ENCODE assay signal across 1 cellular context in the genomic region with DNA sequence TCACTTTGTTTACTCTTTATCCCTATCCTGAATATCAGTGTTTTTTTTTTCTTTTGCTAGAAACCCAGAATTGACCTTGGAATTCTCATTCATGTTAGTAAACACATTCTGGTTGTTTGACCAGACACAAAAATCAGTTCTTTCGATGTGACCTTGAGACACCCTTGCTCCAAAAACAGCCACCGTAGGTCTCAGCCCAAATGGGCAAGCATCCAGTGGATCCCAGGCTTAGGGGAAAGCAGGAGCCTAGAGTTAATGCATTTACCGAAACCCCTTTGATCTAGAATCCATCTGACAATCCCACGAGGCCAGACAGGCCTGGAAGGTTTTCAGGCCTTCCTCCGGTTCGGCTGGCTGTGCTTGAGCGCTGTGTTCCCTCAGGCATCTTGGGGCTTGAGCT.
A peak's percentile ranks its signal among the peaks of the same experiment; 100 is the strongest.
TF ChIP-seq lines count a peak whose summit lies in the region.

No MANE protein-coding gene starts in this region.

TF ChIP-seq in HepG2, 621 proteins besides CTCF, POLR2A, EP300 and RAD21 (continued from another document and continues in another):
- TF ChIP-seq ZNF609 (CRISPR knock-in tag; IDR thresholded peaks at IDR 0.05; ENCODE audit: borderline replicate concordance) = 0 out of 2 replicates have a peak, but pooled peaks have one; percentile 48
- no peak for TF ChIP-seq ZNF619 (CRISPR knock-in tag; IDR thresholded peaks at IDR 0.05)
- no peak for TF ChIP-seq ZNF761 (CRISPR knock-in tag; conservative IDR thresholded peaks at IDR 0.05)
- no peak for TF ChIP-seq ZNF329 (CRISPR knock-in tag; IDR thresholded peaks at IDR 0.05; ENCODE audit: low read depth)
- no peak for TF ChIP-seq MTERF4 (CRISPR knock-in tag; IDR thresholded peaks at IDR 0.05)
- TF ChIP-seq TEAD3 (CRISPR knock-in tag; optimal IDR thresholded peaks at IDR 0.05; ENCODE audit: borderline replicate concordance) = peak; percentile 69
- no peak for TF ChIP-seq ADNP (CRISPR knock-in tag; IDR thresholded peaks at IDR 0.05)
- no peak for TF ChIP-seq KDM2A (CRISPR knock-in tag; IDR thresholded peaks at IDR 0.05; ENCODE audit: borderline replicate concordance, low read depth)
- TF ChIP-seq SKIL (CRISPR knock-in tag; IDR thresholded peaks at IDR 0.05; ENCODE audit: borderline replicate concordance) = peak; percentile 85; the same call in 1 of the 2 replicates
- TF ChIP-seq NCOR1 (IDR thresholded peaks at IDR 0.05; ENCODE audit: borderline replicate concordance, low read length) = peak; percentile 83; the same call in 1 of the 2 replicates
- TF ChIP-seq ARNTL (CRISPR knock-in tag; IDR thresholded peaks at IDR 0.05) = no peak
- TF ChIP-seq, protein P1, sequence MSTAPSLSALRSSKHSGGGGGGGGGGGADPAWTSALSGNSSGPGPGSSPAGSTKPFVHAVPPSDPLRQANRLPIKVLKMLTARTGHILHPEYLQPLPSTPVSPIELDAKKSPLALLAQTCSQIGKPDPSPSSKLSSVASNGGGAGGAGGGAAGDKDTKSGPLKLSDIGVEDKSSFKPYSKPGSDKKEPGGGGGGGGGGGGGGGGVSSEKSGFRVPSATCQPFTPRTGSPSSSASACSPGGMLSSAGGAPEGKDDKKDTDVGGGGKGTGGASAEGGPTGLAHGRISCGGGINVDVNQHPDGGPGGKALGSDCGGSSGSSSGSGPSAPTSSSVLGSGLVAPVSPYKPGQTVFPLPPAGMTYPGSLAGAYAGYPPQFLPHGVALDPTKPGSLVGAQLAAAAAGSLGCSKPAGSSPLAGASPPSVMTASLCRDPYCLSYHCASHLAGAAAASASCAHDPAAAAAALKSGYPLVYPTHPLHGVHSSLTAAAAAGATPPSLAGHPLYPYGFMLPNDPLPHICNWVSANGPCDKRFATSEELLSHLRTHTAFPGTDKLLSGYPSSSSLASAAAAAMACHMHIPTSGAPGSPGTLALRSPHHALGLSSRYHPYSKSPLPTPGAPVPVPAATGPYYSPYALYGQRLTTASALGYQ (CRISPR knock-in tag; IDR thresholded peaks at IDR 0.05) = no peak; the same call in 1 of the 2 replicates
- no peak for TF ChIP-seq ZNF891 (CRISPR knock-in tag; IDR thresholded peaks at IDR 0.05)
- TF ChIP-seq EED (CRISPR knock-in tag; IDR thresholded peaks at IDR 0.05) = no peak
- TF ChIP-seq ZNF709 (CRISPR knock-in tag; IDR thresholded peaks at IDR 0.05) = no peak
- peak; percentile 55; the same call in 1 of the 2 replicates for TF ChIP-seq GATAD1 (CRISPR knock-in tag; IDR thresholded peaks at IDR 0.05)
- TF ChIP-seq ZNF451 (CRISPR knock-in tag; IDR thresholded peaks at IDR 0.05) = no peak
- TF ChIP-seq ZBTB7B (CRISPR knock-in tag; IDR thresholded peaks at IDR 0.05) = 0 out of 2 replicates have a peak, but pooled peaks have one; percentile 31
- TF ChIP-seq RFXAP (CRISPR knock-in tag; IDR thresholded peaks at IDR 0.05; ENCODE audit: borderline replicate concordance) = no peak
- TF ChIP-seq ZBTB8A (CRISPR knock-in tag; IDR thresholded peaks at IDR 0.05; ENCODE audit: borderline replicate concordance, low read depth) = no peak
- no peak for TF ChIP-seq MIER2 (CRISPR knock-in tag; IDR thresholded peaks at IDR 0.05)
- no peak for TF ChIP-seq IRF1 (CRISPR knock-in tag; IDR thresholded peaks at IDR 0.05; ENCODE audit: low read depth)
- TF ChIP-seq ATF1 (CRISPR knock-in tag; IDR thresholded peaks at IDR 0.05) = no peak
- peak; percentile 66 for TF ChIP-seq TCF7 (IDR thresholded peaks at IDR 0.05; ENCODE audit: low read depth)
- TF ChIP-seq TFAP4 (IDR thresholded peaks at IDR 0.05; ENCODE audit: borderline replicate concordance, low read depth) = no peak
- no peak for TF ChIP-seq POLR2G (IDR thresholded peaks at IDR 0.05; ENCODE audit: low read depth, low read length)
- 0 out of 2 replicates have a peak, but pooled peaks have one; percentile 27 for TF ChIP-seq PATZ1 (CRISPR knock-in tag; IDR thresholded peaks at IDR 0.05)
- no peak for TF ChIP-seq EEA1 (CRISPR knock-in tag; IDR thresholded peaks at IDR 0.05; ENCODE audit: borderline replicate concordance)
- no peak for TF ChIP-seq AFF4 (CRISPR knock-in tag; IDR thresholded peaks at IDR 0.05)
- TF ChIP-seq, protein P2, sequence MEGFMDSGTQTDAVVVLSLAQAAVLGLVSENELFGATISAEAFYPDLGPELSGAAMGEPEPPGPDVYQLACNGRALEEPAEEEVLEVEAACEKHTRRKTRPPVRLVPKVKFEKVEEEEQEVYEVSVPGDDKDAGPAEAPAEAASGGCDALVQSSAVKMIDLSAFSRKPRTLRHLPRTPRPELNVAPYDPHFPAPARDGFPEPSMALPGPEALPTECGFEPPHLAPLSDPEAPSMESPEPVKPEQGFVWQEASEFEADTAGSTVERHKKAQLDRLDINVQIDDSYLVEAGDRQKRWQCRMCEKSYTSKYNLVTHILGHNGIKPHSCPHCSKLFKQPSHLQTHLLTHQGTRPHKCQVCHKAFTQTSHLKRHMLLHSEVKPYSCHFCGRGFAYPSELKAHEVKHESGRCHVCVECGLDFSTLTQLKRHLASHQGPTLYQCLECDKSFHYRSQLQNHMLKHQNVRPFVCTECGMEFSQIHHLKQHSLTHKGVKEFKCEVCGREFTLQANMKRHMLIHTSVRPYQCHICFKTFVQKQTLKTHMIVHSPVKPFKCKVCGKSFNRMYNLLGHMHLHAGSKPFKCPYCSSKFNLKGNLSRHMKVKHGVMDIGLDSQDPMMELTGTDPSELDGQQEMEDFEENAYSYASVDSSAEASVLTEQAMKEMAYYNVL (CRISPR knock-in tag; IDR thresholded peaks at IDR 0.05; ENCODE audit: borderline replicate concordance) = no peak
- peak; percentile 49 for TF ChIP-seq ZFY (CRISPR knock-in tag; IDR thresholded peaks at IDR 0.05)
- no peak for TF ChIP-seq GLI4 (CRISPR knock-in tag; IDR thresholded peaks at IDR 0.05; ENCODE audit: borderline replicate concordance)
- no peak for TF ChIP-seq ZNF768 (CRISPR knock-in tag; IDR thresholded peaks at IDR 0.05)
- TF ChIP-seq CAMTA2 (CRISPR knock-in tag; IDR thresholded peaks at IDR 0.05; ENCODE audit: borderline replicate concordance) = no peak
- TF ChIP-seq ESRRA (CRISPR knock-in tag; IDR thresholded peaks at IDR 0.05; ENCODE audit: low read depth) = peak; percentile 50; the same call in 1 of the 2 replicates
- 0 out of 2 replicates have a peak, but pooled peaks have one; percentile 28 for TF ChIP-seq PITX1 (CRISPR knock-in tag; IDR thresholded peaks at IDR 0.05)
- TF ChIP-seq ZFP62 (CRISPR knock-in tag; IDR thresholded peaks at IDR 0.05) = no peak
- TF ChIP-seq ZNF121 (CRISPR knock-in tag; IDR thresholded peaks at IDR 0.05) = no peak
- TF ChIP-seq KAT2B (IDR thresholded peaks at IDR 0.05; ENCODE audit: borderline replicate concordance, low read depth, low read length) = no peak
- TF ChIP-seq ZNF501 (CRISPR knock-in tag; IDR thresholded peaks at IDR 0.05) = 0 out of 2 replicates have a peak, but pooled peaks have one; percentile 19
- no peak for TF ChIP-seq ZNF564 (CRISPR knock-in tag; IDR thresholded peaks at IDR 0.05)
- no peak for TF ChIP-seq ZNF3 (CRISPR knock-in tag; IDR thresholded peaks at IDR 0.05)
